ENCODE assay signal across 18 cellular contexts in the genomic region with DNA sequence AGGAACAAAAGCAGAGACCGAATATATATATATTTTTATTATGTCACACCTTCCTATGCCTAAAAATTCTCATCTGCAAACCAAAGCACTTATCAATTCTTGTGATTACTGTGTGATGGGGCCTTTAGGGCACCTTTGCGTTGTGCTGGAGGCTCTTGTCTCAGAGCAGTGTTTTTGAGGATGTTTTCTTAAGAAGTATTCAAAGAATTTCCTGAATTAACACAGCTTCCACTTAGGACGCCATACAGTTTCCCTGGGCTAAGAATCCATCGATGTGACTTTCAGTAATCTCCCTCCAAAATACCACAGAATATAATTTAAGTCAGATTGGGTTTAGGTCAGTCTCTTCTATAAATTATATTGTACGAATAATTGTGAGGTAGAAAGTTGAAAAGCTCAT.
"Had no signal": no experiment of that assay in that cellular context is flagged by ENCODE, and none has a peak within 500 bp of the region (broad histone marks: within the 10 kb centered on the region; RNA-seq: fewer than 3 reads in every experiment).

No MANE protein-coding gene starts in this region.

- H3K9me3 ChIP-seq: adrenal gland, suprapubic skin, upper lobe of right lung had no signal

- DNase-seq: activated B cell treated with CpG ODN at 0.5 μM for 24 hours; activated CD4-positive, alpha-beta T cell treated with anti-CD3 and anti-CD28 coated beads, Interleukin-2, amount 10 ng/mL, durations not matched to agents 7 days and 5 days; activated effector memory CD4-positive, alpha-beta T cell treated with anti-CD3 and anti-CD28 coated beads, Interleukin-2, amount 50 U/mL, for 16 hours; activated T-cell treated with anti-CD3 and anti-CD28 coated beads, Interleukin-2, amount 50 U/mL, for 24 hours; adrenal gland; caudate nucleus; effector memory CD8-positive, alpha-beta T cell; hypothalamus; immature natural killer cell; left colon; nephron progenitor cell; stimulated activated naive CD8-positive, alpha-beta T cell treated with anti-CD3 and anti-CD28 coated beads, Interleukin-15, Interleukin-2, amounts not matched to agents 100 U/mL and 50 U/mL, for 24 hours; upper lobe of right lung had no signal

- ATAC-seq: effector memory CD8-positive, alpha-beta T cell; left colon; sciatic nerve; stimulated activated naive CD8-positive, alpha-beta T cell treated with anti-CD3 and anti-CD28 coated beads, Interleukin-15, Interleukin-2, amounts not matched to agents 100 U/mL and 50 U/mL, for 24 hours; upper lobe of right lung had no signal

- H3K4me1 ChIP-seq: suprapubic skin, upper lobe of right lung had no signal

- H3K36me3 Mint-ChIP-seq: immature natural killer cell had no signal

- H3K27ac Mint-ChIP-seq: activated B cell treated with CpG ODN at 0.5 μM for 24 hours; activated CD4-positive, alpha-beta T cell treated with anti-CD3 and anti-CD28 coated beads, Interleukin-2, amount 10 ng/mL, durations not matched to agents 7 days and 5 days; activated T-cell treated with anti-CD3 and anti-CD28 coated beads, Interleukin-2, amount 50 U/mL, for 24 hours; effector memory CD8-positive, alpha-beta T cell; nephron progenitor cell had no signal

- H3K4me3 Mint-ChIP-seq: activated B cell treated with CpG ODN at 0.5 μM for 24 hours; activated CD4-positive, alpha-beta T cell treated with anti-CD3 and anti-CD28 coated beads, Interleukin-2, amount 10 ng/mL, durations not matched to agents 7 days and 5 days; activated T-cell treated with anti-CD3 and anti-CD28 coated beads, Interleukin-2, amount 50 U/mL, for 24 hours; effector memory CD8-positive, alpha-beta T cell; immature natural killer cell; nephron progenitor cell had no signal

- H3K4me3 ChIP-seq: adrenal gland, coronary artery, lung, SK-N-MC, suprapubic skin, upper lobe of right lung had no signal

- H3K27me3 Mint-ChIP-seq: activated B cell treated with CpG ODN at 0.5 μM for 24 hours; activated CD4-positive, alpha-beta T cell treated with anti-CD3 and anti-CD28 coated beads, Interleukin-2, amount 10 ng/mL, durations not matched to agents 7 days and 5 days; activated T-cell treated with anti-CD3 and anti-CD28 coated beads, Interleukin-2, amount 50 U/mL, for 24 hours; effector memory CD8-positive, alpha-beta T cell had no signal

- H3K27me3 ChIP-seq: adrenal gland, suprapubic skin, upper lobe of right lung had no signal

- H3K36me3 ChIP-seq: adrenal gland, suprapubic skin, upper lobe of right lung had no signal

- H3K27ac ChIP-seq: adrenal gland, coronary artery, SK-N-MC, suprapubic skin, upper lobe of right lung had no signal

- H3K9me3 Mint-ChIP-seq: activated B cell treated with CpG ODN at 0.5 μM for 24 hours; activated T-cell treated with anti-CD3 and anti-CD28 coated beads, Interleukin-2, amount 50 U/mL, for 24 hours; effector memory CD8-positive, alpha-beta T cell; immature natural killer cell; nephron progenitor cell had no signal

- H3K4me1 Mint-ChIP-seq: nephron progenitor cell had no signal
